In genomic region chr2:48482774-48483173, GRCh38 we compare ENCODE assay signal across 14 cellular contexts. TPM values are rescaled to one million over a fixed set of nuclear protein-coding genes. Genes with fewer than 3 reads are reported as not detected.
A peak's percentile ranks its signal among the peaks of the same experiment; 100 is the strongest.
DNase-seq lines count a peak whose midpoint lies in the region; ATAC-seq and TF ChIP-seq lines count a peak whose summit lies in the region.
"Had no signal": no experiment of that assay in that cellular context is flagged by ENCODE, and none has a peak within 500 bp of the region (broad histone marks: within the 10 kb centered on the region; RNA-seq: fewer than 3 reads in every experiment).

No MANE protein-coding gene starts in this region.

- TF ChIP-seq CTCF in fibroblast of the aortic adventitia (IDR thresholded peaks at IDR 0.05; ENCODE audit: insufficient read depth, low read length): no peak
- TF ChIP-seq CTCF in sigmoid colon (IDR thresholded peaks at IDR 0.05): no peak

- peak; percentile 59 for DNase-seq in NCI-H1105 treated with DMSO at 0.1 percent for 48 hours (lab: John Stamatoyannopoulos, UW)
- DNase-seq in fibroblast of the aortic adventitia (ENCODE audit: low read depth): peak; percentile 35
- DNase-seq in sigmoid colon: no peak
- no peak for DNase-seq in MV-4-11 (lab: John Stamatoyannopoulos, UW)
- DNase-seq in stimulated activated CD4-positive, alpha-beta T cell treated with anti-CD3 and anti-CD28 coated beads, Interleukin-4, amount 100 ng/mL, for 24 hours: no peak
- DNase-seq in NCI-H187 (lab: John Stamatoyannopoulos, UW): no peak
- no peak for DNase-seq in GM19238 (ENCODE audit: insufficient read length, low spot score)
- DNase-seq: activated CD4-positive, alpha-beta T cell treated with anti-CD3 and anti-CD28 coated beads, Interleukin-2, amount 50 U/mL, for 4 hours; activated naive CD4-positive, alpha-beta T cell treated with Interleukin-2 at 50 U/mL for 16 hours; Caco-2; mucosa of descending colon; NK-92 treated with Interleukin-12 subunit alpha and Interleukin-12 subunit beta, amount 100 ng/mL, for 24 hours had no signal

- H3K4me3 ChIP-seq in fibroblast of the aortic adventitia (ENCODE audit: low read depth, low read length) (no peak overlapping the region), sigmoid colon (no peak overlapping the region)
- H3K4me3 ChIP-seq: mucosa of descending colon, smooth muscle cell had no signal

- no peaks in the 10 kb centered on the region for H3K9me3 ChIP-seq in sigmoid colon
- H3K9me3 ChIP-seq: Caco-2, mucosa of descending colon had no signal

- intact Hi-C loops in sigmoid colon (cut with DNase I): loop anchor here (2.0 kb wide), 2 partner anchors 36 to 48 kb away; partner anchors contain the start of gene STON1

- 77 to 79% methylated on average over 5 of the region's 5 CpGs for WGBS in sigmoid colon, 2 donors

- peak; percentile 58 for ATAC-seq in SK-N-SH treated with all-trans-retinoic acid at 6 μM for 48 hours
- ATAC-seq: mucosa of descending colon had no signal

- no peak for TF ChIP-seq POLR2A in sigmoid colon (IDR thresholded peaks at IDR 0.05)

- no peak for TF ChIP-seq EP300 in sigmoid colon (IDR thresholded peaks at IDR 0.05)

- H3K27ac ChIP-seq in sigmoid colon: peak overlapping the region; percentile 78 to 91 (median 88)

- H3K4me1 ChIP-seq in sigmoid colon: peaks cover 0 to 66% (median 54%) of the 10 kb centered on the region in 4 donors
- H3K4me1 ChIP-seq: Caco-2 had no signal

- H3K27me3 ChIP-seq in sigmoid colon: no peaks in the 10 kb centered on the region

- H3K36me3 ChIP-seq in sigmoid colon: peaks cover 0 to 6% (median 0%) of the 10 kb centered on the region in 4 donors

TF ChIP-seq in SK-N-SH treated with all-trans-retinoic acid at 6 μM for 48 hours, 23 proteins besides CTCF, POLR2A, EP300 and RAD21:
- TF ChIP-seq CSDC2 (CRISPR knock-in tag; IDR thresholded peaks at IDR 0.05): 0 out of 2 replicates have a peak, but pooled peaks have one; percentile 53
- 0 out of 2 replicates have a peak, but pooled peaks have one; percentile 11 for TF ChIP-seq ZFP3 (CRISPR knock-in tag; IDR thresholded peaks at IDR 0.05)
- no peak for TF ChIP-seq RARB (CRISPR knock-in tag; IDR thresholded peaks at IDR 0.05)
- TF ChIP-seq SNAI2 (CRISPR knock-in tag; IDR thresholded peaks at IDR 0.05): no peak
- no peak for TF ChIP-seq PPARA (CRISPR knock-in tag; IDR thresholded peaks at IDR 0.05; ENCODE audit: borderline replicate concordance)
- no peak for TF ChIP-seq ISL1 (CRISPR knock-in tag; IDR thresholded peaks at IDR 0.05)
- no peak for TF ChIP-seq PATZ1 (CRISPR knock-in tag; IDR thresholded peaks at IDR 0.05; ENCODE audit: borderline replicate concordance)

RNA-seq across cellular contexts. Expression of gene PPP1R21, which starts 42.2 kb away (rescaled TPM):
- total RNA-seq in fibroblast of the aortic adventitia (ENCODE audit: low replicate concordance) (21.9 and 52.3 TPM in 2 replicates), sigmoid colon (10 to 100 TPM; 34.4 to 79.2 (median 51.6) TPM)
- polyA plus RNA-seq in sigmoid colon: 10 to 100 TPM; 16.5 to 27.0 (median 16.9) TPM

RNA-seq across cellular contexts. Expression of gene STON1, which starts 47.2 kb away (rescaled TPM):
- total RNA-seq in fibroblast of the aortic adventitia (ENCODE audit: low replicate concordance) (24.6 and 79.9 TPM in 2 replicates), sigmoid colon (100 to 1,000 TPM; 121 to 218 (median 188) TPM)
- 1 to 10 TPM; 1.8 to 6.1 (median 1.8) TPM for polyA plus RNA-seq in sigmoid colon

Comparison
In these comparisons a context has a peak if more than half of its experiments do, and no peak if none do; other contexts are left out.
1. DNase-seq: peak in NCI-H1105 treated with DMSO at 0.1 percent for 48 hours (single experiment) and fibroblast of the aortic adventitia (single experiment); none in sigmoid colon (single experiment), MV-4-11 (single experiment), stimulated activated CD4-positive, alpha-beta T cell treated with anti-CD3 and anti-CD28 coated beads, Interleukin-4, amount 100 ng/mL, for 24 hours (single experiment), NCI-H187 (0 of 2) and GM19238 (single experiment).